ENCODE assay signal across 13 cellular contexts in the genomic region with DNA sequence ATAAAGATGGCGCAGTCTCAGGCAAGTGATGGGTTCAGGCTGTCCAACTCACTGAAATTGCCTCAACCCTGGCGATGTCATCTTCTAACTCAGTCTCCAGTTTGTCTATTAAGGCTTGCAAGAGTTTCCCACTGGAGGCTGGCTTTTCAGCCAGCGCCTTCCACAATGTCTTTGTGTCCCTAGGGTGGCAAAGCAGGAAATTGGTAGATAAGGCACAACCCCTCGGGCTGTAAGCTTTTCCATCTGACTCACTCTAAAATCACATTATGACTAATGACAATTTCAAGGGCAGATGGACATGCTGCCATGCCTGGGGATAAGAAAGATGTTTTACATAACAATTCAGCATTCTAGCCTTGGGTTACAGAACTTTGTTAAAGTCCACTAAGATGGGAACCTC.
A peak's percentile ranks its signal among the peaks of the same experiment; 100 is the strongest.
DNase-seq lines count a peak whose midpoint lies in the region; ATAC-seq, FAIRE-seq and TF ChIP-seq lines count a peak whose summit lies in the region.
"Had no signal": no experiment of that assay in that cellular context is flagged by ENCODE, and none has a peak within 500 bp of the region (broad histone marks: within the 10 kb centered on the region; RNA-seq: fewer than 3 reads in every experiment).

No MANE protein-coding gene starts in this region.

- H4K8ac ChIP-seq in trophoblast cell (ENCODE audit: low read depth, low read length), result no peak overlapping the region

- FAIRE-seq in H54 (lab: Jason Lieb, UNC) (peak; percentile 43), GM12892 (lab: Jason Lieb, UNC) (no peak)

- no peak overlapping the region for H2BK120ac ChIP-seq in trophoblast cell (ENCODE audit: insufficient read depth, low read length, poor library complexity)

- no peak overlapping the region for H3K4me2 ChIP-seq in trophoblast cell (ENCODE audit: low read length)

- H3K18ac ChIP-seq in trophoblast cell (ENCODE audit: low read length), result no peak overlapping the region

- H3K4ac ChIP-seq in trophoblast cell (ENCODE audit: low read depth, low read length), result no peak overlapping the region

- no peak overlapping the region for H3K14ac ChIP-seq in trophoblast cell (ENCODE audit: low read length)

- WGBS in trophoblast cell (ENCODE audit: extremely low coverage, insufficient coverage, insufficient read length), result no CpG with 5 or more reads among the region's 4 CpGs

- no peak overlapping the region for H3K27ac ChIP-seq in trophoblast cell (ENCODE audit: low read depth, low read length)
- H3K27ac ChIP-seq: colonic mucosa had no signal

- H3K4me3 ChIP-seq in cardiac fibroblast (replicated peaks in 1 of 2; ENCODE audit: low read depth in 2 of 2, low read length in 2 of 2), result no peak overlapping the region
- H3K4me3 ChIP-seq in trophoblast cell (ENCODE audit: low read depth, low read length), result no peak overlapping the region
- H3K4me3 ChIP-seq: colonic mucosa had no signal

- no peak overlapping the region for H2BK12ac ChIP-seq in trophoblast cell (ENCODE audit: low read length)

- no peak for ATAC-seq in GM19351 (IDR thresholded peaks at IDR 0.05; ENCODE audit: unreplicated experiment)
- ATAC-seq: esophagus mucosa had no signal

- no peaks in the 10 kb centered on the region for H3K9me3 ChIP-seq in trophoblast cell (ENCODE audit: insufficient read depth, low read depth, low read length)
- H3K9me3 ChIP-seq: colonic mucosa had no signal

- H4K91ac ChIP-seq in trophoblast cell (ENCODE audit: low read depth, low read length), result no peak overlapping the region

- H3K4me1 ChIP-seq in trophoblast cell (ENCODE audit: control insufficient read depth in 1 of 2, insufficient read depth in 2 of 2, low read length in 2 of 2), result peaks cover 0 to 2% of the 10 kb centered on the region in 2 experiments
- H3K4me1 ChIP-seq: colonic mucosa had no signal

- H3K9ac ChIP-seq in trophoblast cell (ENCODE audit: low read length), result no peak overlapping the region

- no peaks in the 10 kb centered on the region for H3K36me3 ChIP-seq in trophoblast cell (ENCODE audit: control insufficient read depth in 1 of 2, insufficient read depth in 2 of 2, low read length in 2 of 2)
- H3K36me3 ChIP-seq: colonic mucosa had no signal

- H3K23ac ChIP-seq in trophoblast cell (ENCODE audit: low read length), result no peak overlapping the region

- H3K27me3 ChIP-seq in trophoblast cell (ENCODE audit: insufficient read depth, low read length), result no peaks in the 10 kb centered on the region
- H3K27me3 ChIP-seq: colonic mucosa had no signal

- no peaks in the 10 kb centered on the region for H3K79me2 ChIP-seq in trophoblast cell (ENCODE audit: control insufficient read depth, insufficient read depth, low read length, poor library complexity)

- peak; percentile 35 for DNase-seq in H54 (ENCODE audit: insufficient read length, low spot score)
- peak; percentile 65 to 83 for DNase-seq in cardiac fibroblast (ENCODE audit: low read depth in 2 of 2)
- peak; percentile 90 to 95 for DNase-seq in trophoblast cell
- DNase-seq in GM12892 (ENCODE audit: insufficient read length), result no peak
- no peak for DNase-seq in NCI-H510A treated with DMSO at 0.1 percent for 48 hours (lab: John Stamatoyannopoulos, UW)
- DNase-seq: activated CD4-positive, alpha-beta T cell treated with anti-CD3 and anti-CD28 coated beads, Interleukin-2, amount 10 ng/mL, durations not matched to agents 24 days and 14 days; activated T-cell treated with anti-CD3 and anti-CD28 coated beads, Interleukin-2, amount 50 U/mL, for 1 hour; CD4-positive, CD25-positive, alpha-beta regulatory T cell; colonic mucosa; stimulated activated naive B cell treated with anti-CD40 and anti-IgM and Interleukin-4, amounts not matched to agents 10 μg/mL and 1 μg/mL and 100 μg/mL, for 72 hours had no signal

- no peak overlapping the region for H4K12ac ChIP-seq in trophoblast cell (ENCODE audit: low read depth, low read length)

- H2BK5ac ChIP-seq in trophoblast cell (ENCODE audit: low read depth, low read length, poor library complexity), result no peak overlapping the region

- 0 out of 2 replicates have a peak, but pooled peaks have one; percentile 11 for TF ChIP-seq POLR2A in H54 (IDR thresholded peaks at IDR 0.05; ENCODE audit: low read depth, low read length)
- no peak for TF ChIP-seq POLR2A in GM12892 (IDR thresholded peaks at IDR 0.05; ENCODE audit: low read depth, low read length)

- H3K79me1 ChIP-seq in trophoblast cell (ENCODE audit: low read length), result no peaks in the 10 kb centered on the region

- no peak overlapping the region for H2AFZ ChIP-seq in trophoblast cell (ENCODE audit: insufficient read depth, low read length, poor library complexity)

- TF ChIP-seq CTCF in cardiac fibroblast (IDR thresholded peaks at IDR 0.05; ENCODE audit: low read depth, low read length), result no peak

- no peak overlapping the region for H2AK5ac ChIP-seq in trophoblast cell (ENCODE audit: low read length)

TF ChIP-seq in PFSK-1, 5 proteins besides CTCF, POLR2A, EP300 and RAD21:
- TF ChIP-seq FOXP2 (optimal IDR thresholded peaks at IDR 0.05; ENCODE audit: borderline replicate concordance, extremely low read depth, extremely low read length, insufficient read depth) (no peak), SIN3A (IDR thresholded peaks at IDR 0.05; ENCODE audit: borderline replicate concordance, insufficient read depth, low read length) (0 out of 2 replicates have a peak, but pooled peaks have one; percentile 17), TAF1 (IDR thresholded peaks at IDR 0.05; ENCODE audit: borderline replicate concordance, insufficient read depth, low read length) (no peak), POLR2AphosphoS5 (IDR thresholded peaks at IDR 0.05; ENCODE audit: low read depth, low read length) (no peak)
- TF ChIP-seq, protein P1, sequence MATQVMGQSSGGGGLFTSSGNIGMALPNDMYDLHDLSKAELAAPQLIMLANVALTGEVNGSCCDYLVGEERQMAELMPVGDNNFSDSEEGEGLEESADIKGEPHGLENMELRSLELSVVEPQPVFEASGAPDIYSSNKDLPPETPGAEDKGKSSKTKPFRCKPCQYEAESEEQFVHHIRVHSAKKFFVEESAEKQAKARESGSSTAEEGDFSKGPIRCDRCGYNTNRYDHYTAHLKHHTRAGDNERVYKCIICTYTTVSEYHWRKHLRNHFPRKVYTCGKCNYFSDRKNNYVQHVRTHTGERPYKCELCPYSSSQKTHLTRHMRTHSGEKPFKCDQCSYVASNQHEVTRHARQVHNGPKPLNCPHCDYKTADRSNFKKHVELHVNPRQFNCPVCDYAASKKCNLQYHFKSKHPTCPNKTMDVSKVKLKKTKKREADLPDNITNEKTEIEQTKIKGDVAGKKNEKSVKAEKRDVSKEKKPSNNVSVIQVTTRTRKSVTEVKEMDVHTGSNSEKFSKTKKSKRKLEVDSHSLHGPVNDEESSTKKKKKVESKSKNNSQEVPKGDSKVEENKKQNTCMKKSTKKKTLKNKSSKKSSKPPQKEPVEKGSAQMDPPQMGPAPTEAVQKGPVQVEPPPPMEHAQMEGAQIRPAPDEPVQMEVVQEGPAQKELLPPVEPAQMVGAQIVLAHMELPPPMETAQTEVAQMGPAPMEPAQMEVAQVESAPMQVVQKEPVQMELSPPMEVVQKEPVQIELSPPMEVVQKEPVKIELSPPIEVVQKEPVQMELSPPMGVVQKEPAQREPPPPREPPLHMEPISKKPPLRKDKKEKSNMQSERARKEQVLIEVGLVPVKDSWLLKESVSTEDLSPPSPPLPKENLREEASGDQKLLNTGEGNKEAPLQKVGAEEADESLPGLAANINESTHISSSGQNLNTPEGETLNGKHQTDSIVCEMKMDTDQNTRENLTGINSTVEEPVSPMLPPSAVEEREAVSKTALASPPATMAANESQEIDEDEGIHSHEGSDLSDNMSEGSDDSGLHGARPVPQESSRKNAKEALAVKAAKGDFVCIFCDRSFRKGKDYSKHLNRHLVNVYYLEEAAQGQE (IDR thresholded peaks at IDR 0.05; ENCODE audit: insufficient read depth in 1 of 2, low read depth in 2 of 2, low read length in 2 of 2), result 0 out of 4 replicates have a peak, but pooled peaks of 1 of the 2 experiments have one; percentile 16

Comparison
In these comparisons a context has a peak if more than half of its experiments do, and no peak if none do; other contexts are left out.
1. DNase-seq: peak in H54 (single experiment), cardiac fibroblast (2 of 2) and trophoblast cell (2 of 2); none in GM12892 (single experiment) and NCI-H510A treated with DMSO at 0.1 percent for 48 hours (single experiment).